In the genomic region with DNA sequence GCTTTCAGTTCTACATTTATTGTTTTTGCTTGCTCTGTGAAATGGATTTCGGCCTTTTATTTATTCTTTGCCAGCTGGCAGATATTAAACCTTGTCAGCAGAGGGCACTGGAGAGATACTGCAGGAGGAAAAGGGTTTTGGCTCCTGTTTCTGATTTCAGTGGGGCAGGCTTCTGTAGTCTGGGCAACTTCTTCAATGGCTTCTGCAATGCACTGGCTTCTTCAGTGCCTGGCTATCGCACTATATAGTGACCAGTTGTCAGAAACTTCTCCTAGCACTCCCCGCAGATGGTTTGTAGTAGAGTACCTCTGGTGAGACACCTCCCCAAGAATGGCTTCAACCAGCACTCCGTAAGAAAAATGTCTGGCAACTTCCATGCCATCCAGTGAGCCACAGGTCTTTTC, we compare ENCODE assay signal across 8 cellular contexts. TPM values are rescaled to one million over a fixed set of nuclear protein-coding genes. Genes with fewer than 3 reads are reported as not detected.
DNase-seq lines count a peak whose midpoint lies in the region; ATAC-seq, FAIRE-seq and TF ChIP-seq lines count a peak whose summit lies in the region.
"Had no signal": no experiment of that assay in that cellular context is flagged by ENCODE, and none has a peak within 500 bp of the region (broad histone marks: within the 10 kb centered on the region; RNA-seq: fewer than 3 reads in every experiment).

No MANE protein-coding gene starts in this region.

- H3K27me3 ChIP-seq in adrenal gland = no peaks in the 10 kb centered on the region

- intact Hi-C loops in adrenal gland (cut with DNase I) = loop anchor here in 1 of 2 donors (10.0 kb wide), 1 partner anchor 178 kb away; no protein-coding TSS in a partner anchor

- FAIRE-seq in G401.6 (lab: Jason Lieb, UNC) = peak; percentile 89
- FAIRE-seq: endometrium had no signal

- peaks cover 13 to 19% of the 10 kb centered on the region in 2 donors for H3K4me1 ChIP-seq in adrenal gland (replicated peaks in 1 of 2)

- peak overlapping the region in 3 of 5 donors; percentile 24 to 74 (median 46) for H3K27ac ChIP-seq in adrenal gland

- peak; percentile 74 to 83 (median 76) for TF ChIP-seq CTCF in adrenal gland (IDR thresholded peaks at IDR 0.05)

- DNase-seq in LoVo (ENCODE audit: low spot score) (peak; percentile 64), RPMI8226 (peak; percentile 81), adrenal gland (peak; percentile 56 to 84 (median 71)), iPS DF 4.7 (ENCODE audit: extremely low read depth, low spot score) (peak; percentile 19)
- DNase-seq in stimulated activated CD4-positive, alpha-beta T cell treated with anti-CD3 and anti-CD28 coated beads, Interleukin-2, amount 100 ng/mL, for 24 hours = peak; percentile 22 to 46

- 45 to 60% (median 56%) methylated on average over 4 of the region's 4 CpGs for WGBS in adrenal gland, 4 donors

- TF ChIP-seq POLR2A in adrenal gland (IDR thresholded peaks at IDR 0.05) = no peak

- H3K36me3 ChIP-seq in adrenal gland (replicated peaks in 1 of 2) = peaks cover 0 to 12% of the 10 kb centered on the region in 2 donors

- no peak for ATAC-seq in HG03039 (IDR thresholded peaks at IDR 0.05; ENCODE audit: unreplicated experiment)

- no peak overlapping the region for H3K4me3 ChIP-seq in adrenal gland

- H3K9me3 ChIP-seq in adrenal gland (replicated peaks in 1 of 3) = no peaks in the 10 kb centered on the region

RNA-seq across cellular contexts. Expression of gene NFX1, which starts 3.2 kb away (rescaled TPM):
- total RNA-seq in adrenal gland = 10 to 100 TPM; 20.8 to 44.4 (median 32.2) TPM
- polyA plus RNA-seq in adrenal gland = 10 to 100 TPM; 17.5 to 41.1 (median 20.5) TPM

RNA-seq across cellular contexts. Expression of gene CHMP5, which starts 22.2 kb away (rescaled TPM):
- 10 to 100 TPM; 52.4 to 90.0 (median 64.3) TPM for total RNA-seq in adrenal gland
- polyA plus RNA-seq in adrenal gland = 100 to 1,000 TPM in 1 of 3 donors, 10 to 100 TPM in 2; 35.6 to 107 (median 49.5) TPM

RNA-seq across cellular contexts. Expression of gene BAG1, which starts 22.6 kb away (rescaled TPM):
- 100 to 1,000 TPM in 3 of 8 donors, 10 to 100 TPM in 5; 46.9 to 141 (median 81.2) TPM for total RNA-seq in adrenal gland
- 10 to 100 TPM; 52.7 to 94.2 (median 55.0) TPM for polyA plus RNA-seq in adrenal gland

RNA-seq across cellular contexts. Expression of gene SPINK4, which starts 47.1 kb away (rescaled TPM):
- 1 to 10 TPM in 2 of 8 donors, not detected in 6; 1.7 to 5.0 TPM for total RNA-seq in adrenal gland
- polyA plus RNA-seq in adrenal gland = 1 to 10 TPM in 2 of 3 donors, not detected in 1; 1.8 to 4.3 TPM

Comparison
In these comparisons a context has a peak if more than half of its experiments do, and no peak if none do; other contexts are left out.
1. DNase-seq: peak in every context shown above with its lines; median percentile 81 in RPMI8226; 71 in adrenal gland; 64 in LoVo; 34 in stimulated activated CD4-positive, alpha-beta T cell treated with anti-CD3 and anti-CD28 coated beads, Interleukin-2, amount 100 ng/mL, for 24 hours; 19 in iPS DF 4.7.